In the genomic region with DNA sequence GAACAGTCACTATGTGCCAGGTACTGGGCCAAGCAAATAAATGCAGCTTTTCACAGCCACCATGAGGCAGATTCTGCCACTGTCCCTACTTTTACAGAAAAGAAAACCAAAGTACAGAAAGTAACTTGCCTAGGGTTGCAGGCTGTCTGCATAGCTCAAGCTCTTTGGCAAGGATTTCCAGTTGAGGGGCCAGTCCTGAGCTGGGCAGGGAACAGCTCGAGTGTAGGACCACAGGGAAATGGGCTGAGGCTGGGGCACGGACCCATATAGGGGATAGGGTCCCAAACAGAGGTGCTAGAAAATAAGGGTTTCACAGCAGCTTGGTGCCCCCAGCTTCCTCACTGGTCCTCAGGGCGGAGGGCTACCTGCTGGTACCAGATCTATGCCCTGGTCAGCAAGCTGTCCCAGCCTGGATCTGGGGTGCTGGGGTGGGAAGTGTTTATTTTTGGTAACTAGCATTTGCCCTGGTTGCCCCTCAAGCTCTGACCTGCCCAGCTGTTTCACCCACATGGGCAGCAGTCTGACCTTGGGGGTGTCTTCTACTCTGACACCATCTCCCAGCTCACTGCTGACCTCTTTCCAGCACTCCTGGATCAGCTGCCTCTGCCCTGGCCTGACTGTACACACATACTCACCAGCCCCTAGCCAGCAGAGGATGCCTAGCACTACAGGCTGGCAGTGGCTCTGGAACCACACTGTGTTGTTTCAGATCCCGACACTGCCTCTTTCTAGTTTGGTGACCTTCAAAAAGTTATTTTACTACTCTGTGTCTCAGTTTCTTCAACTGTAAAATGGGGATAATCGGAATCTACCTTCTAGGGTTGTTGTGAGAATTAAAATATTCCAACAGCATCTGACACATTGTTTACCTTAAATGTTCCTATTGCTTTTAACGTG, we compare ENCODE assay signal across 34 cellular contexts. TPM values are rescaled to one million over a fixed set of nuclear protein-coding genes. Genes with fewer than 3 reads are reported as not detected.
DNase-seq lines count a peak whose midpoint lies in the region; ATAC-seq, FAIRE-seq and TF ChIP-seq lines count a peak whose summit lies in the region.
"Had no signal": no experiment of that assay in that cellular context is flagged by ENCODE, and none has a peak within 500 bp of the region (broad histone marks: within the 10 kb centered on the region; RNA-seq: fewer than 3 reads in every experiment).

No MANE protein-coding gene starts in this region.

- H3K4me1 ChIP-seq in mammary epithelial cell (ENCODE audit: insufficient read depth, low read length) (no peaks in the 10 kb centered on the region), H1 (replicated peaks in 1 of 4; ENCODE audit: control insufficient read depth in 3 of 4, insufficient read depth in 4 of 4, low read length in 3 of 4) (no peaks in the 10 kb centered on the region; a peak in 1 of 7 replicates), subcutaneous abdominal adipose tissue (ENCODE audit: control insufficient read depth in 5 of 5, insufficient read depth in 5 of 5, low read length in 5 of 5) (peaks cover 23 to 95% (median 79%) of the 10 kb centered on the region in 5 donors)
- H3K4me1 ChIP-seq: prostate gland had no signal

- no peak overlapping the region for H3K18ac ChIP-seq in H1 (ENCODE audit: extremely low read depth, low read length)

- no peak overlapping the region for H4K5ac ChIP-seq in H1 (ENCODE audit: insufficient read length, low read depth, low read length)

- H3K23ac ChIP-seq in H1 (ENCODE audit: insufficient read length): no peak overlapping the region

- peak overlapping the region; percentile 58; the same call in 1 of the 2 replicates for H4K8ac ChIP-seq in H1 (ENCODE audit: extremely low read depth, insufficient read depth, low read length)

- TF ChIP-seq POLR2A in H1 (IDR thresholded peaks at IDR 0.05; ENCODE audit: control extremely low read depth in 1 of 2, low read depth in 2 of 2, low read length in 2 of 2): no peak

- H3K4me2 ChIP-seq in mammary epithelial cell (ENCODE audit: insufficient read depth, low read depth, low read length) (no peak overlapping the region), H1 (ENCODE audit: insufficient read depth in 1 of 2, low read depth in 2 of 2, low read length in 2 of 2) (no peak overlapping the region)

- H3K14ac ChIP-seq in H1 (ENCODE audit: insufficient read length): no peak overlapping the region

- CTCF ChIA-PET in mammary epithelial cell (lab: Charles Lee; ENCODE audit: low non-redundant PET): no interaction called here
- CTCF ChIA-PET in H1 (lab: Charles Lee; ENCODE audit: partially characterized antibody): interaction anchor here (0.7 to 1.5 kb wide), 7 partner anchors 13 to 62 kb away, joined by 3 to 6 read pairs (median 4); no protein-coding TSS in a partner anchor

- H3K4ac ChIP-seq in H1 (replicated peaks; ENCODE audit: insufficient read length, low read depth, low read length): no peak overlapping the region

- DNase-seq in mammary epithelial cell (no peak), H1 (ENCODE audit: low read depth in 1 of 2, low spot score in 2 of 2) (no peak), dermis blood vessel endothelial cell (no peak), iPS-NIHi11 (ENCODE audit: low spot score) (no peak)
- DNase-seq: activated CD4-positive, alpha-beta T cell treated with anti-CD3 and anti-CD28 coated beads, Interleukin-2, amount 10 ng/mL, durations not matched to agents 24 days and 14 days; activated CD8-positive, alpha-beta memory T cell treated with anti-CD3 and anti-CD28 coated beads for 24 hours; activated T-cell treated with anti-CD3 and anti-CD28 coated beads for 4 hours; DMS53; foreskin fibroblast; H9; Karpas-422; kidney glomerular epithelial cell; NCI-H1417 treated with DMSO at 0.1 percent for 48 hours; NCI-H2029 treated with DMSO at 0.1 percent for 48 hours; NCI-H526; OCI-M1; stimulated activated naive CD4-positive, alpha-beta T cell treated with Interleukin-2 at 50 U/mL for 16 hours had no signal

- no peak for TF ChIP-seq EP300 in H1 (IDR thresholded peaks at IDR 0.05; ENCODE audit: borderline replicate concordance in 1 of 2, low read depth in 2 of 2, low read length in 2 of 2)

- BruUV-seq in mammary epithelial cell (replicated peaks; lab: Mats Ljungman, UMichigan): no TSS peak

- in situ Hi-C loops in mammary epithelial cell (cut with MboI; ENCODE audit: low sequenced_read_pairs in 2 of 2): no loop called here

- no peak overlapping the region for H2BK5ac ChIP-seq in H1 (ENCODE audit: low read depth, low read length)

- no peak overlapping the region for H3K56ac ChIP-seq in H1 (replicated peaks; ENCODE audit: insufficient read length, low read depth, low read length)

- intact Hi-C loops in mammary epithelial cell (cut with micrococcal nuclease): no loop called here

- H2BK15ac ChIP-seq in H1 (ENCODE audit: low read length): no peak overlapping the region

- dilution Hi-C loops in mammary epithelial cell (cut with HindIII; ENCODE audit: low sequenced_read_pairs): no loop called here

- H3K79me2 ChIP-seq in mammary epithelial cell (ENCODE audit: insufficient read depth, low read length) (no peaks in the 10 kb centered on the region), H1 (ENCODE audit: control insufficient read depth in 1 of 2, insufficient read depth in 2 of 2, low read length in 2 of 2) (no peaks in the 10 kb centered on the region)

- no peaks in the 10 kb centered on the region for H3K27me3 ChIP-seq in mammary epithelial cell (ENCODE audit: insufficient read depth, low read length)
- no peaks in the 10 kb centered on the region; a peak in 1 of 7 replicates for H3K27me3 ChIP-seq in H1 (replicated peaks in 1 of 4; ENCODE audit: control insufficient read depth in 3 of 4, extremely low read depth in 1 of 4, insufficient read depth in 3 of 4, low read length in 3 of 4)
- H3K27me3 ChIP-seq in layer of hippocampus (ENCODE audit: control insufficient read depth, insufficient read depth, low read length): no peaks in the 10 kb centered on the region
- H3K27me3 ChIP-seq in subcutaneous abdominal adipose tissue (ENCODE audit: control insufficient read depth in 5 of 5, insufficient read depth in 4 of 5, low read length in 5 of 5): no peaks in the 10 kb centered on the region
- H3K27me3 ChIP-seq: BLaER1 treated with 17β-estradiol and CSF1 and Interleukin-3, amounts not matched to agents 10 nM and 100 nM; esophagus muscularis mucosa; tibial artery had no signal

- TF ChIP-seq CTCF in mammary epithelial cell (conservative IDR thresholded peaks at IDR 0.05 in 1 of 2, IDR thresholded peaks at IDR 0.05 in 1 of 2; ENCODE audit: extremely low read depth in 1 of 2, insufficient read depth in 1 of 2, low read depth in 1 of 2, low read length in 2 of 2) (no peak), H1 (IDR thresholded peaks at IDR 0.05; ENCODE audit: control extremely low read depth in 1 of 3, insufficient read depth in 1 of 3, low read depth in 1 of 3, low read length in 3 of 3) (no peak)

- POLR2A ChIA-PET in H1 (lab: Charles Lee; ENCODE audit: partially characterized antibody): interaction anchor here (1.2 kb wide), 1 partner anchor 15 kb away, joined by 5 read pairs; the partner anchor contains the start of gene MRAS

- no peaks in the 10 kb centered on the region for H3K23me2 ChIP-seq in H1 (ENCODE audit: low read depth, low read length)

- H3K36me3 ChIP-seq in mammary epithelial cell (ENCODE audit: insufficient read depth, low read length) (no peaks in the 10 kb centered on the region), H1 (ENCODE audit: control insufficient read depth in 2 of 4, insufficient read depth in 4 of 4, low read length in 3 of 4) (no peaks in the 10 kb centered on the region), subcutaneous abdominal adipose tissue (ENCODE audit: control insufficient read depth in 5 of 5, insufficient read depth in 5 of 5, low read length in 5 of 5) (peaks cover 0 to 5% (median 0%) of the 10 kb centered on the region in 5 donors)
- H3K36me3 ChIP-seq: esophagus muscularis mucosa, prostate gland, tibial artery had no signal

- 80% methylated on average over 6 of the region's 6 CpGs for WGBS in mammary epithelial cell (ENCODE audit: low coverage, missing lambda C conversion rate)
- WGBS in H1 (ENCODE audit: extremely low coverage in 1 of 2, insufficient coverage in 1 of 2, insufficient read length in 1 of 2, insufficient replicate concordance in 2 of 2, low coverage in 1 of 2, low lambda C conversion rate in 2 of 2, missing lambda C conversion rate in 1 of 2), 2 experiments: 85% methylated on average over 6 of the region's 6 CpGs; no CpG with 5 or more reads in 1 of the 2 experiments

- H3K9ac ChIP-seq in mammary epithelial cell (ENCODE audit: insufficient read depth, low read length) (no peak overlapping the region), H1 (replicated peaks in 1 of 4; ENCODE audit: extremely low read depth in 1 of 4, low read depth in 3 of 4, low read length in 3 of 4) (no peak overlapping the region), subcutaneous abdominal adipose tissue (ENCODE audit: low read length in 5 of 5) (no peak overlapping the region)
- H3K9ac ChIP-seq: BLaER1 treated with 17β-estradiol and CSF1 and Interleukin-3, amounts not matched to agents 10 nM and 100 nM had no signal

- no peak for TF ChIP-seq RAD21 in H1 (IDR thresholded peaks at IDR 0.05 in 1 of 2, conservative IDR thresholded peaks at IDR 0.05 in 1 of 2; ENCODE audit: low read depth in 2 of 2, low read length in 2 of 2)

- H3K9me3 ChIP-seq in mammary epithelial cell (replicated peaks; ENCODE audit: insufficient read depth, low read length) (no peaks in the 10 kb centered on the region), H1 (ENCODE audit: insufficient read depth in 2 of 2, low read depth in 1 of 2, low read length in 1 of 2) (no peaks in the 10 kb centered on the region), subcutaneous abdominal adipose tissue (ENCODE audit: control insufficient read depth in 5 of 5, low read length in 5 of 5) (no peaks in the 10 kb centered on the region)
- H3K9me3 ChIP-seq: BLaER1 treated with 17β-estradiol and CSF1 and Interleukin-3, amounts not matched to agents 10 nM and 100 nM; esophagus muscularis mucosa; prostate gland; tibial artery had no signal

- H3K27ac ChIP-seq in mammary epithelial cell (ENCODE audit: insufficient read depth, low read depth, low read length): no peak overlapping the region
- H3K27ac ChIP-seq in H1 (ENCODE audit: low read depth, low read length): no peak overlapping the region
- peak overlapping the region; percentile 8 for H3K27ac ChIP-seq in layer of hippocampus (ENCODE audit: low read depth, low read length)
- peak overlapping the region; percentile 29 for H3K27ac ChIP-seq in subcutaneous abdominal adipose tissue (ENCODE audit: low read depth, low read length)
- H3K27ac ChIP-seq: BLaER1 treated with 17β-estradiol and CSF1 and Interleukin-3, amounts not matched to agents 10 nM and 100 nM; esophagus muscularis mucosa; prostate gland; RWPE1; tibial artery had no signal

- H2AFZ ChIP-seq in mammary epithelial cell (ENCODE audit: low read depth, low read length) (peak overlapping the region; percentile 9), H1 (ENCODE audit: low read length) (no peak overlapping the region)

- H3K79me1 ChIP-seq in H1 (ENCODE audit: low read depth, low read length): peaks cover 2% of the 10 kb centered on the region; the same call in 1 of the 2 replicates

- no peak for ATAC-seq in SK-N-SH treated with all-trans-retinoic acid at 6 μM for 48 hours
- ATAC-seq: activated naive CD4-positive, alpha-beta T cell treated with anti-CD3 and anti-CD28 coated beads, Interleukin-2, amount 50 U/mL, for 72 hours; WTC11 had no signal

- H2BK120ac ChIP-seq in H1 (replicated peaks; ENCODE audit: low read depth, low read length): no peak overlapping the region

- no peak overlapping the region for H2BK20ac ChIP-seq in H1 (ENCODE audit: low read length)

- no peak overlapping the region for H2BK12ac ChIP-seq in H1 (ENCODE audit: low read depth, low read length)

- H2AK5ac ChIP-seq in H1 (ENCODE audit: low read depth, low read length): no peak overlapping the region

- no peak overlapping the region for H3K4me3 ChIP-seq in mammary epithelial cell (replicated peaks in 1 of 3; ENCODE audit: insufficient read depth in 1 of 3, low read depth in 2 of 3, low read length in 3 of 3)
- no peak overlapping the region for H3K4me3 ChIP-seq in H1 (ENCODE audit: extremely low read depth in 1 of 4, insufficient read depth in 2 of 4, low read depth in 3 of 4, low read length in 4 of 4)
- no peak overlapping the region for H3K4me3 ChIP-seq in subcutaneous abdominal adipose tissue (ENCODE audit: low read depth in 1 of 5, low read length in 5 of 5)
- H3K4me3 ChIP-seq: BLaER1 treated with 17β-estradiol and CSF1 and Interleukin-3, amounts not matched to agents 10 nM and 100 nM; esophagus muscularis mucosa; prostate gland; skin epidermis; tibial artery had no signal

- H4K91ac ChIP-seq in H1 (replicated peaks; ENCODE audit: insufficient read length, low read length): no peak overlapping the region

- H4K20me1 ChIP-seq in mammary epithelial cell (ENCODE audit: insufficient read depth, low read length) (no peaks in the 10 kb centered on the region), H1 (replicated peaks in 1 of 2; ENCODE audit: control insufficient read depth in 1 of 2, insufficient read depth in 2 of 2, low read length in 2 of 2) (peaks cover 0 to 2% of the 10 kb centered on the region in 2 experiments)

- FAIRE-seq in H1 (lab: Jason Lieb, UNC): no peak
- FAIRE-seq: astrocyte, endometrium, GM12891 had no signal

RNA-seq across cellular contexts. Expression of gene MRAS, which starts 16.2 kb away (rescaled TPM):
- total RNA-seq in mammary epithelial cell: 10 to 100 TPM; 16.4 to 55.3 TPM
- polyA plus RNA-seq in mammary epithelial cell: 14.3 TPM
- 12.7 TPM for polyA minus RNA-seq in mammary epithelial cell
- total RNA-seq in H1 (2021; fragmentation: NEBNext Ultra II Directional; extraction: Animal tissue kit (Norgen Biotek cat#: 25700)): 15.6 and 16.2 TPM in 2 replicates
- 10.6 and 15.1 TPM in 2 replicates for polyA plus RNA-seq in H1 (2011; rRNA removed)
- 10.6 TPM for polyA plus RNA-seq in H1 (2011; cell fraction: cytosol; rRNA removed)
- polyA plus RNA-seq in H1 (2011; cell fraction: nucleus; rRNA removed): 12.2 TPM
- 10.5 to 14.7 TPM (median 12.3 TPM) in 4 replicates for polyA plus RNA-seq in H1 (2012, experiment 1 of 2)
- 4.4 TPM for polyA plus RNA-seq in H1 (2012, experiment 2 of 2)
- polyA plus RNA-seq in H1 (2013, experiment 1 of 2): 10.0 TPM
- 9.6 TPM for polyA plus RNA-seq in H1 (2013, experiment 2 of 2)
- polyA minus RNA-seq in H1 (2011; rRNA and poly(A)+ RNA removed): 14.3 and 17.3 TPM in 2 replicates
- 4.1 TPM for polyA minus RNA-seq in H1 (2011; cell fraction: cytosol; rRNA and poly(A)+ RNA removed)
- polyA minus RNA-seq in H1 (2011; cell fraction: nucleus; rRNA and poly(A)+ RNA removed): 9.0 TPM
- 6.8 and 11.5 TPM in 2 replicates for total RNA-seq in dermis blood vessel endothelial cell
- total RNA-seq: activated CD4-positive, alpha-beta T cell treated with anti-CD3 and anti-CD28 coated beads, Interleukin-2, amount 10 ng/mL, durations not matched to agents 24 days and 14 days; activated T-helper 2 cell treated with anti-CD3 and anti-CD28 coated beads, Interferon-gamma antibody, Interleukin-2, Interleukin-4, amounts not matched to agents 10 μg/mL and 5 μg/mL and 100 μg/mL, durations not matched to agents 14 hours and 24 hours and 36 hours; T-helper 1 cell treated with Interleukin-12 subunit alpha and Interleukin-12 subunit beta and Interleukin-4 antibody, amounts not matched to agents 30 ng/mL and 1 ng/mL, for 36 hours had no signal

RNA-seq across cellular contexts. Expression of gene NME9, which starts 35.0 kb away (rescaled TPM):
- total RNA-seq in mammary epithelial cell (under 1 TPM in 1 of 2 donors, not detected in 1; 0.50 TPM), dermis blood vessel endothelial cell (not detected in 2 replicates)
- polyA plus RNA-seq in mammary epithelial cell (not detected), H1 (2011; rRNA removed) (0.11 TPM in 1 of 2 replicates, not detected in the other)
- not detected for polyA minus RNA-seq in mammary epithelial cell
- not detected in 2 replicates for total RNA-seq in H1 (2021; fragmentation: NEBNext Ultra II Directional; extraction: Animal tissue kit (Norgen Biotek cat#: 25700))
- 0.35 TPM for polyA plus RNA-seq in H1 (2011; cell fraction: cytosol; rRNA removed)
- 0.74 TPM for polyA plus RNA-seq in H1 (2011; cell fraction: nucleus; rRNA removed)
- 0.23 to 0.76 TPM (median 0.30 TPM) in 4 replicates for polyA plus RNA-seq in H1 (2012, experiment 1 of 2)
- polyA plus RNA-seq in H1 (2012, experiment 2 of 2): not detected
- 0.20 TPM for polyA plus RNA-seq in H1 (2013, experiment 1 of 2)
- polyA plus RNA-seq in H1 (2013, experiment 2 of 2): 0.11 TPM
- polyA minus RNA-seq in H1 (2011; rRNA and poly(A)+ RNA removed): 0.54 and 1.4 TPM in 2 replicates
- polyA minus RNA-seq in H1 (2011; cell fraction: cytosol; rRNA and poly(A)+ RNA removed): not detected
- polyA minus RNA-seq in H1 (2011; cell fraction: nucleus; rRNA and poly(A)+ RNA removed): 1.2 TPM
- total RNA-seq: activated CD4-positive, alpha-beta T cell treated with anti-CD3 and anti-CD28 coated beads, Interleukin-2, amount 10 ng/mL, durations not matched to agents 24 days and 14 days; dermis microvascular lymphatic vessel endothelial cell; H9; T-helper 1 cell treated with Interleukin-12 subunit alpha and Interleukin-12 subunit beta and Interleukin-4 antibody, amounts not matched to agents 30 ng/mL and 1 ng/mL, for 36 hours; WTC11 had no signal

Comparison
In these comparisons a context has a peak if more than half of its experiments do, and no peak if none do; other contexts are left out.
1. H3K27ac ChIP-seq: peak in layer of hippocampus (single experiment) and subcutaneous abdominal adipose tissue (single experiment); none in mammary epithelial cell (single experiment) and H1 (single experiment).